ENCODE assay signal across 8 cellular contexts in the genomic region with DNA sequence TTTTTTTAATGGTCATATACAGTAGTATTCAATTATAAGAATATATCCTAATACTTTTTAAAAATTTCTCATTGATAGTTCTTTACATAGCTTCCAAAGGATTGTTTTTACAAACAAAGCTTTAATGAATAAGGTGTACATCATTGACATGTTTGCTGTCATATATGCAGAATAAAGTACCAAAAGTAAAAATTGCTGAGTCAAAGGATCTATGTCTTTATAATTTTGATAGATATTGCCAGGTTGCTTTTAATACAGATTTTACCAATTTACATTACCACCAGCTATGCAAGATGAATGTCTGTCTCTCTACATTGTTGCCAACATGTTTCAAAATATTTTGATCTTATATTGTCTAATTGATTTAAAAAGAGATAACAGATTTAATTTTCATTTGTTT.
"Had no signal": no experiment of that assay in that cellular context is flagged by ENCODE, and none has a peak within 500 bp of the region (broad histone marks: within the 10 kb centered on the region; RNA-seq: fewer than 3 reads in every experiment).

No MANE protein-coding gene starts in this region.

- ATAC-seq: HCT116 had no signal

- H3K4me1 ChIP-seq: HAP-1 had no signal

- DNase-seq: GM23248, GOT3, H7, HFFc6, KG1 had no signal

- H3K9me3 ChIP-seq: HAP-1 had no signal

- H2AFZ ChIP-seq: GM23248 had no signal

- H3K4me3 ChIP-seq: GM23248, HAP-1 had no signal

- H3K27ac ChIP-seq: GM23248, HL-60 had no signal

- H3K36me3 ChIP-seq: HAP-1 had no signal

- H3K9ac ChIP-seq: GM23248 had no signal
